In genomic region chr6:41748542-41748941, GRCh38 we compare ENCODE assay signal across 29 cellular contexts. TPM values are rescaled to one million over a fixed set of nuclear protein-coding genes. Genes with fewer than 3 reads are reported as not detected.
"Had no signal": no experiment of that assay in that cellular context is flagged by ENCODE, and none has a peak within 500 bp of the region (broad histone marks: within the 10 kb centered on the region; RNA-seq: fewer than 3 reads in every experiment).

No MANE protein-coding gene starts in this region.

- H3K27ac ChIP-seq: coronary artery, esophagus squamous epithelium, gastroesophageal sphincter, thoracic aorta had no signal

- H3K4me3 ChIP-seq: coronary artery, esophagus squamous epithelium, gastroesophageal sphincter, lung, thoracic aorta had no signal

- DNase-seq: activated B cell treated with CpG ODN at 0.5 μM for 24 hours; activated CD4-positive, alpha-beta memory T cell treated with anti-CD3 and anti-CD28 coated beads for 36 hours; activated CD4-positive, alpha-beta T cell treated with anti-CD3 and anti-CD28 coated beads for 36 hours; activated effector memory CD4-positive, alpha-beta T cell treated with Interleukin-2 at 50 U/mL for 16 hours; activated naive CD4-positive, alpha-beta T cell treated with anti-CD3 and anti-CD28 coated beads for 36 hours; activated naive CD8-positive, alpha-beta T cell treated with anti-CD3 and anti-CD28 coated beads, Interleukin-2, amount 10 ng/mL, durations not matched to agents 7 days and 5 days; activated T-cell treated with anti-CD3 and anti-CD28 coated beads, Interleukin-2, amount 50 U/mL, for 48 hours; amniotic stem cell; cerebellar nuclear complex; endodermal cell; esophagus squamous epithelium; head of caudate nucleus; islet precursor cell; left colon; naive thymus-derived CD4-positive, alpha-beta T cell; retina; stimulated activated CD4-positive, alpha-beta T cell treated with anti-CD3 and anti-CD28 coated beads, Interleukin-2, amount 100 ng/mL, for 48 hours; stimulated activated CD8-positive, alpha-beta memory T cell treated with anti-CD3 and anti-CD28 coated beads, Interleukin-4, amount 100 ng/mL, for 48 hours; stimulated activated naive CD4-positive, alpha-beta T cell; T1000 had no signal

- H3K27me3 ChIP-seq: esophagus squamous epithelium, gastroesophageal sphincter had no signal

- H3K4me1 ChIP-seq: esophagus squamous epithelium, gastroesophageal sphincter had no signal

- ATAC-seq: activated CD4-positive, alpha-beta T cell treated with anti-CD3 and anti-CD28 coated beads for 36 hours; gastroesophageal sphincter; left colon; naive thymus-derived CD4-positive, alpha-beta T cell had no signal

- H3K9me3 ChIP-seq: esophagus squamous epithelium, gastroesophageal sphincter, thoracic aorta had no signal

- H3K36me3 ChIP-seq: esophagus squamous epithelium, gastroesophageal sphincter, thoracic aorta had no signal

RNA-seq across cellular contexts. Expression of gene PGC, which starts 1.3 kb away (rescaled TPM):
- total RNA-seq: activated B cell treated with CpG ODN at 0.5 μM for 24 hours; activated CD4-positive, alpha-beta memory T cell treated with anti-CD3 and anti-CD28 coated beads for 36 hours; activated CD4-positive, alpha-beta T cell treated with anti-CD3 and anti-CD28 coated beads for 36 hours; activated naive CD4-positive, alpha-beta T cell treated with anti-CD3 and anti-CD28 coated beads for 36 hours; activated naive CD8-positive, alpha-beta T cell treated with anti-CD3 and anti-CD28 coated beads, Interleukin-2, amount 10 ng/mL, durations not matched to agents 7 days and 5 days; bronchial epithelial cell; endodermal cell; left colon; naive thymus-derived CD4-positive, alpha-beta T cell; neural crest cell; omental fat pad; posterior vena cava; urinary bladder had no signal
- polyA plus RNA-seq: naive thymus-derived CD4-positive, alpha-beta T cell; urinary bladder had no signal

RNA-seq across cellular contexts. Expression of gene PRICKLE4, which starts 32.0 kb away (rescaled TPM):
- total RNA-seq: activated CD4-positive, alpha-beta T cell treated with anti-CD3 and anti-CD28 coated beads for 36 hours; activated naive CD8-positive, alpha-beta T cell treated with anti-CD3 and anti-CD28 coated beads, Interleukin-2, amount 10 ng/mL, durations not matched to agents 7 days and 5 days had no signal
- polyA plus RNA-seq: naive thymus-derived CD4-positive, alpha-beta T cell had no signal
